7 cellular contexts compared by ENCODE assay signal in genomic region chr19:2239173-2239572, GRCh38. TPM values are rescaled to one million over a fixed set of nuclear protein-coding genes. Genes with fewer than 3 reads are reported as not detected.
DNase-seq lines count a peak whose midpoint lies in the region; ATAC-seq and TF ChIP-seq lines count a peak whose summit lies in the region.
"Had no signal": no experiment of that assay in that cellular context is flagged by ENCODE, and none has a peak within 500 bp of the region (broad histone marks: within the 10 kb centered on the region; RNA-seq: fewer than 3 reads in every experiment).

No MANE protein-coding gene starts in this region.

- peak overlapping the region; percentile 34 for H3K4me3 ChIP-seq in smooth muscle cell

- H4K20me1 ChIP-seq in smooth muscle cell (ENCODE audit: low read depth): peaks cover 68% of the 10 kb centered on the region

- peak overlapping the region; percentile 98 for H3K4me2 ChIP-seq in smooth muscle cell

- intact Hi-C loops in activated CD4-positive, alpha-beta T cell treated with anti-CD3 and anti-CD28 coated beads for 36 hours (cut with DNase I, micrococcal nuclease): loop anchor here (2.0 to 10.0 kb wide), 4 partner anchors 14 to 498 kb away; no protein-coding TSS in a partner anchor

- no peak for ATAC-seq in activated CD4-positive, alpha-beta T cell treated with anti-CD3 and anti-CD28 coated beads for 36 hours
- ATAC-seq: left colon had no signal

- H3K36me3 ChIP-seq in smooth muscle cell (ENCODE audit: low read depth): no peaks in the 10 kb centered on the region

- no peaks in the 10 kb centered on the region for H3K27me3 ChIP-seq in smooth muscle cell (ENCODE audit: low read depth)

- peak overlapping the region; percentile 10 for H3K9ac ChIP-seq in smooth muscle cell (ENCODE audit: low read depth)

- peaks cover 39% of the 10 kb centered on the region for H3K4me1 ChIP-seq in smooth muscle cell (ENCODE audit: low read depth)

- peaks cover 61% of the 10 kb centered on the region for H3K36me3 Mint-ChIP-seq in activated CD4-positive, alpha-beta T cell treated with anti-CD3 and anti-CD28 coated beads for 36 hours (ENCODE audit: low read depth)
- peaks cover 1% of the 10 kb centered on the region for H3K36me3 Mint-ChIP-seq in chondrocyte (ENCODE audit: low read depth)

- H2AFZ ChIP-seq in smooth muscle cell (ENCODE audit: low read depth): no peak overlapping the region

- TF ChIP-seq CTCF in chondrocyte (IDR thresholded peaks at IDR 0.05): no peak
- no peak for TF ChIP-seq CTCF in smooth muscle cell (IDR thresholded peaks at IDR 0.05; ENCODE audit: borderline replicate concordance, insufficient read depth, poor library complexity, severe bottlenecking)

- peaks cover 62% of the 10 kb centered on the region for H3K4me1 Mint-ChIP-seq in activated CD4-positive, alpha-beta T cell treated with anti-CD3 and anti-CD28 coated beads for 36 hours
- peaks cover 65% of the 10 kb centered on the region for H3K4me1 Mint-ChIP-seq in chondrocyte (ENCODE audit: low read depth)

- H3K4me3 Mint-ChIP-seq in activated CD4-positive, alpha-beta T cell treated with anti-CD3 and anti-CD28 coated beads for 36 hours: peak overlapping the region; percentile 94
- peak overlapping the region; percentile 96 for H3K4me3 Mint-ChIP-seq in chondrocyte (ENCODE audit: unreplicated experiment)

- H3K9me3 Mint-ChIP-seq in activated CD4-positive, alpha-beta T cell treated with anti-CD3 and anti-CD28 coated beads for 36 hours (ENCODE audit: low read depth): no peaks in the 10 kb centered on the region
- H3K9me3 Mint-ChIP-seq in chondrocyte (ENCODE audit: low read depth): no peaks in the 10 kb centered on the region

- no peaks in the 10 kb centered on the region for H3K27me3 Mint-ChIP-seq in activated CD4-positive, alpha-beta T cell treated with anti-CD3 and anti-CD28 coated beads for 36 hours
- no peaks in the 10 kb centered on the region for H3K27me3 Mint-ChIP-seq in chondrocyte (ENCODE audit: low read depth)

- H3K27ac ChIP-seq in smooth muscle cell (ENCODE audit: low read depth): peak overlapping the region; percentile 36

- POLR2A ChIA-PET in activated CD4-positive, alpha-beta T cell treated with anti-CD3 and anti-CD28 coated beads for 36 hours (lab: Charles Lee): interaction anchor here (0.7 to 1.9 kb wide), 3 partner anchors 8 to 18 kb away, joined by 3 to 11 read pairs (median 7); partner anchors contain the start of gene AMH

- no peak for DNase-seq in activated CD4-positive, alpha-beta T cell treated with anti-CD3 and anti-CD28 coated beads for 36 hours
- DNase-seq in activated CD4-positive, alpha-beta T cell treated with anti-CD3 and anti-CD28 coated beads for 1 hour: no peak
- no peak for DNase-seq in chondrocyte (ENCODE audit: low spot score)
- no peak for DNase-seq in smooth muscle cell (lab: John Stamatoyannopoulos, UW; ENCODE audit: unreplicated experiment)
- no peak for DNase-seq in hepatic stellate cell (ENCODE audit: low spot score)
- DNase-seq in NCI-H128 (lab: John Stamatoyannopoulos, UW; ENCODE audit: unreplicated experiment): no peak
- DNase-seq: left colon had no signal

- no peaks in the 10 kb centered on the region for H3K9me3 ChIP-seq in smooth muscle cell (replicated peaks; ENCODE audit: low read depth)

- 62% methylated on average over 10 of the region's 10 CpGs for WGBS in smooth muscle cell (ENCODE audit: low lambda C conversion rate)

- peak overlapping the region; percentile 90 for H3K27ac Mint-ChIP-seq in activated CD4-positive, alpha-beta T cell treated with anti-CD3 and anti-CD28 coated beads for 36 hours
- H3K27ac Mint-ChIP-seq in chondrocyte (ENCODE audit: unreplicated experiment): peak overlapping the region; percentile 95

- H3K79me2 ChIP-seq in smooth muscle cell (ENCODE audit: low read depth): peaks cover 87% of the 10 kb centered on the region

- CTCF ChIA-PET in activated CD4-positive, alpha-beta T cell treated with anti-CD3 and anti-CD28 coated beads for 36 hours (lab: Charles Lee): interaction anchor here (0.6 to 4.5 kb wide), 10 partner anchors 9 to 293 kb away, joined by 3 to 52 read pairs (median 4); no protein-coding TSS in a partner anchor

- peaks cover 4% of the 10 kb centered on the region for H3F3A ChIP-seq in smooth muscle cell (ENCODE audit: low read depth)

RNA-seq across cellular contexts. Expression of gene SF3A2, which starts 2.5 kb away (rescaled TPM):
- 100 to 1,000 TPM; 146 to 192 TPM for total RNA-seq in activated CD4-positive, alpha-beta T cell treated with anti-CD3 and anti-CD28 coated beads for 36 hours
- total RNA-seq in chondrocyte: 71.2 to 81.5 TPM (median 74.9 TPM) in 3 replicates
- total RNA-seq in smooth muscle cell: 8.4 and 28.5 TPM in 2 replicates
- polyA plus RNA-seq in smooth muscle cell: 63.0 and 78.1 TPM in 2 replicates

RNA-seq across cellular contexts. Expression of gene PLEKHJ1, which starts 3.0 kb away (rescaled TPM):
- 10 to 100 TPM; 38.4 to 61.8 TPM for total RNA-seq in activated CD4-positive, alpha-beta T cell treated with anti-CD3 and anti-CD28 coated beads for 36 hours
- total RNA-seq in chondrocyte: 36.6 to 45.4 TPM (median 42.4 TPM) in 3 replicates
- total RNA-seq in smooth muscle cell: 36.0 and 38.6 TPM in 2 replicates
- polyA plus RNA-seq in smooth muscle cell: 76.5 and 94.5 TPM in 2 replicates

RNA-seq across cellular contexts. Expression of gene AMH, which starts 9.9 kb away (rescaled TPM):
- total RNA-seq in activated CD4-positive, alpha-beta T cell treated with anti-CD3 and anti-CD28 coated beads for 36 hours: 1 to 10 TPM; 1.9 to 2.7 TPM
- total RNA-seq in chondrocyte: 10.2 to 18.8 TPM (median 10.8 TPM) in 3 replicates
- total RNA-seq in smooth muscle cell: 2.9 and 3.5 TPM in 2 replicates
- polyA plus RNA-seq in smooth muscle cell: 12.6 and 20.7 TPM in 2 replicates

RNA-seq across cellular contexts. Expression of gene JSRP1, which starts 17.0 kb away (rescaled TPM):
- under 1 TPM; 0.39 to 0.75 TPM for total RNA-seq in activated CD4-positive, alpha-beta T cell treated with anti-CD3 and anti-CD28 coated beads for 36 hours
- 0.42 to 0.51 TPM in 2 of 3 replicates, not detected in the other for total RNA-seq in chondrocyte
- not detected in 2 replicates for total RNA-seq in smooth muscle cell
- polyA plus RNA-seq in smooth muscle cell: 0.59 TPM in 1 of 2 replicates, not detected in the other

RNA-seq across cellular contexts. Expression of gene PEAK3, which starts 42.8 kb away (rescaled TPM):
- not detected for total RNA-seq in activated CD4-positive, alpha-beta T cell treated with anti-CD3 and anti-CD28 coated beads for 36 hours
- total RNA-seq in chondrocyte: 0.31 to 0.50 TPM (median 0.38 TPM) in 3 replicates
- total RNA-seq in smooth muscle cell: not detected in 2 replicates
- 0.37 and 0.71 TPM in 2 replicates for polyA plus RNA-seq in smooth muscle cell
